1 cellular context compared by ENCODE assay signal in genomic region chrX:49276671-49277519, GRCh38.
TF ChIP-seq lines count a peak whose summit lies in the region.

No MANE protein-coding gene starts in this region.

TF ChIP-seq in WTC11, 78 proteins besides CTCF, POLR2A, EP300 and RAD21 (continued from another document):
- TF ChIP-seq RELA (CRISPR knock-in tag; IDR thresholded peaks at IDR 0.05; ENCODE audit: borderline replicate concordance) (no peak), ARID4B (CRISPR knock-in tag; IDR thresholded peaks at IDR 0.05; ENCODE audit: borderline replicate concordance) (no peak), FOXP1 (CRISPR knock-in tag; IDR thresholded peaks at IDR 0.05; ENCODE audit: borderline replicate concordance) (no peak), JUN (CRISPR knock-in tag; IDR thresholded peaks at IDR 0.05) (no peak), GTF2I (CRISPR knock-in tag; conservative IDR thresholded peaks at IDR 0.05) (no peak), ZNF416 (CRISPR knock-in tag; IDR thresholded peaks at IDR 0.05) (no peak)
- TF ChIP-seq, protein P1, sequence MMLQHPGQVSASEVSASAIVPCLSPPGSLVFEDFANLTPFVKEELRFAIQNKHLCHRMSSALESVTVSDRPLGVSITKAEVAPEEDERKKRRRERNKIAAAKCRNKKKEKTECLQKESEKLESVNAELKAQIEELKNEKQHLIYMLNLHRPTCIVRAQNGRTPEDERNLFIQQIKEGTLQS (CRISPR knock-in tag; conservative IDR thresholded peaks at IDR 0.05) = no peak
